18 cellular contexts compared by ENCODE assay signal in genomic region chr12:130799051-130799450, GRCh38.
"Had no signal": no experiment of that assay in that cellular context is flagged by ENCODE, and none has a peak within 500 bp of the region (broad histone marks: within the 10 kb centered on the region; RNA-seq: fewer than 3 reads in every experiment).

No MANE protein-coding gene starts in this region.

- H3K36me3 ChIP-seq: prostate gland had no signal

- H3K4me1 Mint-ChIP-seq: natural killer cell, WTC11 had no signal

- H3K9me3 ChIP-seq: esophagus squamous epithelium, heart left ventricle, left lung, prostate gland, spleen, upper lobe of left lung had no signal

- H3K36me3 Mint-ChIP-seq: natural killer cell had no signal

- H3K9me3 Mint-ChIP-seq: activated naive CD8-positive, alpha-beta T cell treated with anti-CD3 and anti-CD28 coated beads for 36 hours; activated T-cell treated with anti-CD3 and anti-CD28 coated beads, Interleukin-2, amount 50 U/mL, for 24 hours; natural killer cell; WTC11 had no signal

- H3K27me3 Mint-ChIP-seq: activated naive CD8-positive, alpha-beta T cell treated with anti-CD3 and anti-CD28 coated beads for 36 hours; activated T-cell treated with anti-CD3 and anti-CD28 coated beads, Interleukin-2, amount 50 U/mL, for 24 hours had no signal

- H3K27me3 ChIP-seq: esophagus squamous epithelium, heart left ventricle, left lung, spleen, upper lobe of left lung had no signal

- H3K4me3 Mint-ChIP-seq: activated naive CD8-positive, alpha-beta T cell treated with anti-CD3 and anti-CD28 coated beads for 36 hours; activated T-cell treated with anti-CD3 and anti-CD28 coated beads, Interleukin-2, amount 50 U/mL, for 24 hours; natural killer cell; WTC11 had no signal

- H3K4me3 ChIP-seq: esophagus squamous epithelium, heart left ventricle, left lung, prostate gland, spleen, upper lobe of left lung had no signal

- H3K4me1 ChIP-seq: esophagus squamous epithelium, heart left ventricle, left lung, prostate gland, spleen, upper lobe of left lung had no signal

- H3K27ac ChIP-seq: esophagus squamous epithelium, heart left ventricle, left lung, prostate gland, spleen, upper lobe of left lung had no signal

- DNase-seq: activated naive CD4-positive, alpha-beta T cell treated with Interleukin-2 at 50 U/mL for 16 hours; activated naive CD8-positive, alpha-beta T cell treated with anti-CD3 and anti-CD28 coated beads for 36 hours; activated T-cell treated with anti-CD3 and anti-CD28 coated beads, Interleukin-2, amount 50 U/mL, for 24 hours; amygdala; cerebellar nuclear complex; effector CD4-positive, alpha-beta T cell; esophagus squamous epithelium; left lung; natural killer cell; spleen; stimulated activated CD4-positive, alpha-beta T cell treated with anti-CD3 and anti-CD28 coated beads, Interleukin-4, amount 100 ng/mL, for 1 hour; stimulated activated naive CD4-positive, alpha-beta T cell treated with Interleukin-2 at 50 U/mL for 16 hours; T-helper 1 cell; T-helper 9 cell; upper lobe of left lung had no signal

- H3K27ac Mint-ChIP-seq: activated naive CD8-positive, alpha-beta T cell treated with anti-CD3 and anti-CD28 coated beads for 36 hours; activated T-cell treated with anti-CD3 and anti-CD28 coated beads, Interleukin-2, amount 50 U/mL, for 24 hours; natural killer cell; WTC11 had no signal
